In genomic region chr18:54240629-54241107, GRCh38 we compare ENCODE assay signal across 1 cellular context.
TF ChIP-seq lines count a peak whose summit lies in the region.

No MANE protein-coding gene starts in this region.

TF ChIP-seq in GM23338, 12 proteins besides CTCF, POLR2A, EP300 and RAD21 (continued from another document):
- no peak for TF ChIP-seq ZNF462 (CRISPR knock-in tag; IDR thresholded peaks at IDR 0.05)
- TF ChIP-seq ZNF114 (CRISPR knock-in tag; IDR thresholded peaks at IDR 0.05) = no peak
- TF ChIP-seq EZH2phosphoT487 (IDR thresholded peaks at IDR 0.05; ENCODE audit: unreplicated experiment) = no peak
- no peak for TF ChIP-seq NANOG (IDR thresholded peaks at IDR 0.05; ENCODE audit: borderline replicate concordance)
- TF ChIP-seq STAT1 (IDR thresholded peaks at IDR 0.05; ENCODE audit: unreplicated experiment) = no peak
- no peak for TF ChIP-seq ETS1 (IDR thresholded peaks at IDR 0.05)
- no peak for TF ChIP-seq POLR2AphosphoS5 (IDR thresholded peaks at IDR 0.05; ENCODE audit: low read depth)
